ENCODE assay signal across 24 cellular contexts in the genomic region with DNA sequence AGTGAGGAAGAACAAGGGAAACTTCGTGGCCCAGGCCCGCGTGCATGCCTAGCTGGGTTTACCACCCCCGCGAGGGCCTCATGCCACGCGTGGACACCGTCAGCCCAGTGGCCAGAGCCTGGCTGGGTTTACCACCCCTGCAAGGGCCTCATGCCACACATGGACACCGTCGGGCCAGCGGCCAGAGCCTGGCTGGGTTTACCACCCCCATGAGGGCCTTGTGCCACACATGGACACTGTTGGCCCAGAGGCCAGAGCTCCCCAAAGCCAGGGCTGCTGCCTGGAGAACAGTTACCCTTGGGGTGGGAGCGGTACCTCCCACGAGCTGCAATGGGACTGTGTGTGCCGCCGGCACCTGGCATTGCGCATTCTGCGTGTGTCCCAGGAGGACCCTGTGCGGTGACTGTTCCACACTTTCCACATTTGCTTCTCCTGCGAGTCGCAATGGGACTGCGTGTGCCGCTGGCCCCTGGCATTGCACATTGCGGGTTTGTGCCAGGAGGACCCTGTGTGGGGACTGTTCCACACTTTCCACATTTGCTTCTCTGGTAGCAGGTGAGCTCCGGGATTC.
A peak's percentile ranks its signal among the peaks of the same experiment; 100 is the strongest.
DNase-seq lines count a peak whose midpoint lies in the region; ATAC-seq, FAIRE-seq and TF ChIP-seq lines count a peak whose summit lies in the region.
"Had no signal": no experiment of that assay in that cellular context is flagged by ENCODE, and none has a peak within 500 bp of the region (broad histone marks: within the 10 kb centered on the region; RNA-seq: fewer than 3 reads in every experiment).

No MANE protein-coding gene starts in this region.

- ATAC-seq in activated naive CD8-positive, alpha-beta T cell treated with anti-CD3 and anti-CD28 coated beads, Interleukin-2, amount 10 ng/mL, durations not matched to agents 7 days and 5 days (ENCODE audit: low read depth), result no peak
- ATAC-seq in activated B cell treated with CpG ODN at 0.5 μM for 24 hours (ENCODE audit: low read depth) (no peak), lower lobe of right lung (no peak), HG03520 (IDR thresholded peaks at IDR 0.05; ENCODE audit: unreplicated experiment) (no peak)
- ATAC-seq: gastrocnemius medialis, K562 had no signal

- peaks cover 17% of the 10 kb centered on the region for H3K4me1 ChIP-seq in lower lobe of right lung
- H3K4me1 ChIP-seq in suprapubic skin, result peaks cover 28% of the 10 kb centered on the region

- no peak for FAIRE-seq in H54 (lab: Jason Lieb, UNC)
- FAIRE-seq: K562 had no signal

- 96% methylated on average over 15 of the region's 24 CpGs for WGBS in suprapubic skin

- H3K9me3 ChIP-seq in lower lobe of right lung, result peaks cover 24% of the 10 kb centered on the region
- H3K9me3 ChIP-seq in suprapubic skin, result peaks cover 13% of the 10 kb centered on the region

- CTCF ChIA-PET in activated B cell treated with CpG ODN at 0.5 μM for 24 hours (lab: Charles Lee), result no interaction called here

- no peaks in the 10 kb centered on the region for H3K27me3 Mint-ChIP-seq in activated naive CD8-positive, alpha-beta T cell treated with anti-CD3 and anti-CD28 coated beads, Interleukin-2, amount 10 ng/mL, durations not matched to agents 7 days and 5 days
- H3K27me3 Mint-ChIP-seq in activated naive CD8-positive, alpha-beta T cell treated with anti-CD3 and anti-CD28 coated beads for 36 hours, result no peaks in the 10 kb centered on the region
- no peaks in the 10 kb centered on the region for H3K27me3 Mint-ChIP-seq in activated B cell treated with CpG ODN at 0.5 μM for 24 hours
- H3K27me3 Mint-ChIP-seq: activated CD4-positive, alpha-beta T cell treated with anti-CD3 and anti-CD28 coated beads, Interleukin-2, amount 10 ng/mL, durations not matched to agents 24 days and 14 days had no signal

- TF ChIP-seq EP300 in suprapubic skin (IDR thresholded peaks at IDR 0.05), result no peak

- peaks cover 7% of the 10 kb centered on the region for H3K9me3 Mint-ChIP-seq in activated naive CD8-positive, alpha-beta T cell treated with anti-CD3 and anti-CD28 coated beads, Interleukin-2, amount 10 ng/mL, durations not matched to agents 7 days and 5 days
- H3K9me3 Mint-ChIP-seq in activated naive CD8-positive, alpha-beta T cell treated with anti-CD3 and anti-CD28 coated beads for 36 hours, result peaks cover 12% of the 10 kb centered on the region
- H3K9me3 Mint-ChIP-seq in activated B cell treated with CpG ODN at 0.5 μM for 24 hours, result peaks cover 5% of the 10 kb centered on the region

- H3K36me3 ChIP-seq in lower lobe of right lung, result no peaks in the 10 kb centered on the region
- no peaks in the 10 kb centered on the region for H3K36me3 ChIP-seq in suprapubic skin
- H3K36me3 ChIP-seq: esophagus muscularis mucosa, gastrocnemius medialis had no signal

- no peak overlapping the region for H3K27ac ChIP-seq in lower lobe of right lung
- H3K27ac ChIP-seq in suprapubic skin, result no peak overlapping the region
- H3K27ac ChIP-seq: esophagus muscularis mucosa, gastrocnemius medialis had no signal

- H3K4me3 ChIP-seq in lower lobe of right lung (no peak overlapping the region), suprapubic skin (no peak overlapping the region)
- H3K4me3 ChIP-seq: esophagus muscularis mucosa, gastrocnemius medialis, K562 had no signal

- H3K36me3 Mint-ChIP-seq in activated naive CD8-positive, alpha-beta T cell treated with anti-CD3 and anti-CD28 coated beads, Interleukin-2, amount 10 ng/mL, durations not matched to agents 7 days and 5 days, result peaks cover 8% of the 10 kb centered on the region
- H3K36me3 Mint-ChIP-seq in activated naive CD8-positive, alpha-beta T cell treated with anti-CD3 and anti-CD28 coated beads for 36 hours, result peaks cover 7% of the 10 kb centered on the region
- H3K36me3 Mint-ChIP-seq in activated B cell treated with CpG ODN at 0.5 μM for 24 hours (ENCODE audit: low read depth), result peaks cover 2% of the 10 kb centered on the region
- H3K36me3 Mint-ChIP-seq: CD14-positive monocyte had no signal

- H3K27me3 ChIP-seq in lower lobe of right lung (ENCODE audit: low read depth), result no peaks in the 10 kb centered on the region
- H3K27me3 ChIP-seq in suprapubic skin, result no peaks in the 10 kb centered on the region
- H3K27me3 ChIP-seq: esophagus muscularis mucosa had no signal

- peaks cover 16% of the 10 kb centered on the region for H3K4me1 Mint-ChIP-seq in activated naive CD8-positive, alpha-beta T cell treated with anti-CD3 and anti-CD28 coated beads, Interleukin-2, amount 10 ng/mL, durations not matched to agents 7 days and 5 days
- H3K4me1 Mint-ChIP-seq in activated naive CD8-positive, alpha-beta T cell treated with anti-CD3 and anti-CD28 coated beads for 36 hours, result peaks cover 13% of the 10 kb centered on the region
- H3K4me1 Mint-ChIP-seq in activated B cell treated with CpG ODN at 0.5 μM for 24 hours, result peaks cover 14% of the 10 kb centered on the region
- H3K4me1 Mint-ChIP-seq: central memory CD8-positive, alpha-beta T cell; neural crest cell had no signal

- H3K27ac Mint-ChIP-seq in activated naive CD8-positive, alpha-beta T cell treated with anti-CD3 and anti-CD28 coated beads, Interleukin-2, amount 10 ng/mL, durations not matched to agents 7 days and 5 days, result no peak overlapping the region
- no peak overlapping the region for H3K27ac Mint-ChIP-seq in activated naive CD8-positive, alpha-beta T cell treated with anti-CD3 and anti-CD28 coated beads for 36 hours
- H3K27ac Mint-ChIP-seq in activated B cell treated with CpG ODN at 0.5 μM for 24 hours, result no peak overlapping the region
- H3K27ac Mint-ChIP-seq: activated CD4-positive, alpha-beta T cell treated with anti-CD3 and anti-CD28 coated beads, Interleukin-2, amount 10 ng/mL, durations not matched to agents 24 days and 14 days; CD14-positive monocyte had no signal

- POLR2A ChIA-PET in activated naive CD8-positive, alpha-beta T cell treated with anti-CD3 and anti-CD28 coated beads, Interleukin-2, amount 10 ng/mL, durations not matched to agents 7 days and 5 days (lab: Charles Lee), result no interaction called here
- POLR2A ChIA-PET in activated B cell treated with CpG ODN at 0.5 μM for 24 hours (lab: Charles Lee), result no interaction called here

- peak; percentile 24 for DNase-seq in activated naive CD8-positive, alpha-beta T cell treated with anti-CD3 and anti-CD28 coated beads, Interleukin-2, amount 10 ng/mL, durations not matched to agents 7 days and 5 days
- DNase-seq in activated naive CD8-positive, alpha-beta T cell treated with anti-CD3 and anti-CD28 coated beads for 36 hours, result no peak
- DNase-seq in activated B cell treated with CpG ODN at 0.5 μM for 24 hours (peak; percentile 2), lower lobe of right lung (peak; percentile 42), suprapubic skin (ENCODE audit: low spot score in 2 of 2) (peak; percentile 38 to 53), H54 (ENCODE audit: insufficient read length, low spot score) (no peak), NCI-H748 treated with DMSO at 0.1 percent for 48 hours (lab: John Stamatoyannopoulos, UW) (no peak)
- DNase-seq: activated CD4-positive, alpha-beta T cell treated with anti-CD3 and anti-CD28 coated beads, Interleukin-2, amount 10 ng/mL, durations not matched to agents 24 days and 14 days; activated gamma-delta T cell; effector memory CD4-positive, alpha-beta T cell; gastrocnemius medialis; kidney glomerular epithelial cell; MM.1S; NCI-H1436 treated with DMSO at 0.1 percent for 48 hours; retina; substantia nigra; SW 1271 had no signal

- intact Hi-C loops in activated B cell treated with CpG ODN at 0.5 μM for 24 hours (cut with micrococcal nuclease) (no loop called here), lower lobe of right lung (cut with DNase I) (no loop called here)

- H3K4me3 Mint-ChIP-seq in activated naive CD8-positive, alpha-beta T cell treated with anti-CD3 and anti-CD28 coated beads, Interleukin-2, amount 10 ng/mL, durations not matched to agents 7 days and 5 days, result no peak overlapping the region
- no peak overlapping the region for H3K4me3 Mint-ChIP-seq in activated naive CD8-positive, alpha-beta T cell treated with anti-CD3 and anti-CD28 coated beads for 36 hours
- H3K4me3 Mint-ChIP-seq in activated B cell treated with CpG ODN at 0.5 μM for 24 hours, result no peak overlapping the region
- H3K4me3 Mint-ChIP-seq: activated CD4-positive, alpha-beta T cell treated with anti-CD3 and anti-CD28 coated beads, Interleukin-2, amount 10 ng/mL, durations not matched to agents 24 days and 14 days; activated CD8-positive, alpha-beta memory T cell treated with anti-CD3 and anti-CD28 coated beads, Interleukin-2, amount 10 ng/mL, durations not matched to agents 7 days and 5 days; CD14-positive monocyte; central memory CD8-positive, alpha-beta T cell; neural crest cell had no signal

- no peak for TF ChIP-seq POLR2A in suprapubic skin (IDR thresholded peaks at IDR 0.05)
- no peak for TF ChIP-seq POLR2A in H54 (IDR thresholded peaks at IDR 0.05; ENCODE audit: low read depth, low read length)

- TF ChIP-seq CTCF in activated B cell treated with CpG ODN at 0.5 μM for 24 hours (IDR thresholded peaks at IDR 0.05) (no peak), lower lobe of right lung (IDR thresholded peaks at IDR 0.05) (no peak), suprapubic skin (IDR thresholded peaks at IDR 0.05) (no peak)

Comparison
In these comparisons a context has a peak if more than half of its experiments do, and no peak if none do; other contexts are left out.
1. DNase-seq: peak in activated naive CD8-positive, alpha-beta T cell treated with anti-CD3 and anti-CD28 coated beads, Interleukin-2, amount 10 ng/mL, durations not matched to agents 7 days and 5 days (single experiment), activated B cell treated with CpG ODN at 0.5 μM for 24 hours (single experiment), lower lobe of right lung (single experiment) and suprapubic skin (2 of 2); none in activated naive CD8-positive, alpha-beta T cell treated with anti-CD3 and anti-CD28 coated beads for 36 hours (single experiment), H54 (single experiment) and NCI-H748 treated with DMSO at 0.1 percent for 48 hours (single experiment).